ENCODE assay signal across 9 cellular contexts in the genomic region with DNA sequence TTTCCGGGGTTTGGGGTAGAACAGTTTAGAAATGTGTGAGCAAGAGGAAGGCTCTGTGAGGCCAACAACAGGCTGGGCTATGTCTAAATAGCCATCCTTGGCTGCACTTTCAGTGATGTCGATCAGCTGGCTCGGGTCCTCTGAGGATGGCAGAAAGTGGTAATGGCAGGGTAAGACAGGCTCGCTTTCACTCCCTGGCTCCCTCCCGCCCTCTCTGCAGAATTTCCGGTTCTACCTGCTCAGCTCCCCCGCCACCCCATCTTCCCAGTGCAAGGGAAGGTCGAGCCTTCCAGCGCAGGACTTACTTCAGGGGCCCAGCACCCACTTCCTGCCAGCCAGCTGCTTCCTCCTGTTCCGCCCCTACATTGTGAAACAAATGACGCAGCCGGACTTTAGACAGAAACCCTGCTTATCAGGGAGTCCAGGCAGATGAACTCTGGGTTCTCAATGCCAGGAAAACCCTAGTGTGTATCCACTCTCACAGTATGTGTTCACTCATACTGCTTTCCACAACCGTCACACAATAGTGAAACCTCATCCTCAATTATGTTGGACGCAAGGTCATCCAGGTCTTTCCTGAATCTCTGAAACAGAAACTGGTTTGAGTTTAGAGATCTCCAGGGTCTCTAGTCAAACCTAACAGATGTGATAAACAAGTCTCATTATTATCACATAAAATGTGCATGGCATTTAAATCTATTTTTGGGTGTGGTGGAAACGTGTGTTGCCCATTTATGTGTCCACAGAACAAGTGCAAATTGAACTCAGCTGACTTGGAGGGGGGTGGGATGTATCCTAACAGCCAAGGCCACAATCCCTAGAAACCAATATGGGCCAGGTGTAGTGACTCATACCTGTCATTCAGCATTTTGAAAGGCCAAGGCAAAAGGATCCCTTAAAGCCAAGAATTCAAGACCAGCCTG. TPM values are rescaled to one million over a fixed set of nuclear protein-coding genes. Genes with fewer than 3 reads are reported as not detected.
DNase-seq lines count a peak whose midpoint lies in the region; ATAC-seq and TF ChIP-seq lines count a peak whose summit lies in the region.
"Had no signal": no experiment of that assay in that cellular context is flagged by ENCODE, and none has a peak within 500 bp of the region (broad histone marks: within the 10 kb centered on the region; RNA-seq: fewer than 3 reads in every experiment).

No MANE protein-coding gene starts in this region.

- no peaks in the 10 kb centered on the region for H3K9me3 Mint-ChIP-seq in activated B cell treated with CpG ODN at 0.5 μM for 24 hours

- TF ChIP-seq CTCF in activated B cell treated with CpG ODN at 0.5 μM for 24 hours (IDR thresholded peaks at IDR 0.05) (no peak), lower leg skin (IDR thresholded peaks at IDR 0.05) (no peak)

- peaks cover 23% of the 10 kb centered on the region for H3K4me1 Mint-ChIP-seq in activated B cell treated with CpG ODN at 0.5 μM for 24 hours

- 22 to 23% methylated on average over 15 of the region's 15 CpGs for WGBS in lower leg skin, 2 donors

- peak overlapping the region; percentile 98 for H3K27ac Mint-ChIP-seq in activated B cell treated with CpG ODN at 0.5 μM for 24 hours

- CTCF ChIA-PET in activated B cell treated with CpG ODN at 0.5 μM for 24 hours (lab: Charles Lee), result interaction anchor here (0.9 to 2.5 kb wide), 6 partner anchors 14 to 177 kb away, joined by 3 to 21 read pairs (median 4); no protein-coding TSS in a partner anchor

- ATAC-seq in GM21529 (IDR thresholded peaks at IDR 0.05; ENCODE audit: unreplicated experiment) (peak; percentile 93), activated B cell treated with CpG ODN at 0.5 μM for 24 hours (ENCODE audit: low read depth) (peak; percentile 84)

- POLR2A ChIA-PET in activated B cell treated with CpG ODN at 0.5 μM for 24 hours (lab: Charles Lee), result interaction anchor here (0.7 to 3.8 kb wide), 16 partner anchors 9 to 292 kb away, joined by 3 to 54 read pairs (median 4); a partner anchor contains a TSS

- no peak for TF ChIP-seq POLR2A in lower leg skin (IDR thresholded peaks at IDR 0.05)

- H3K27ac ChIP-seq in cingulate gyrus (ENCODE audit: low read depth, low read length), result peak overlapping the region; percentile 75

- intact Hi-C loops in activated B cell treated with CpG ODN at 0.5 μM for 24 hours (cut with micrococcal nuclease), result loop anchor here (1.0 to 5.0 kb wide), 4 partner anchors 7 to 83 kb away; a partner anchor contains a TSS
- intact Hi-C loops in lower leg skin (cut with DNase I; ENCODE audit: low total_unique reads), result no loop called here

- peak overlapping the region; percentile 37 for H3K4me3 ChIP-seq in Jurkat, Clone E6-1 (ENCODE audit: low read length)
- no peak overlapping the region for H3K4me3 ChIP-seq in lower leg skin (ENCODE audit: low read depth, poor library complexity, severe bottlenecking)

- DNase-seq in DMS153 (lab: John Stamatoyannopoulos, UW) (peak; percentile 85), activated B cell treated with CpG ODN at 0.5 μM for 24 hours (peak; percentile 55), lower leg skin (ENCODE audit: low spot score in 2 of 2) (peak; percentile 84 to 96), NCI-H2171 (lab: John Stamatoyannopoulos, UW) (no peak)
- peak; percentile 73 for DNase-seq in Jurkat, Clone E6-1 (ENCODE audit: low read depth, low spot score)
- peak; percentile 49 to 63 (median 56) for DNase-seq in stimulated activated CD4-positive, alpha-beta T cell treated with anti-CD3 and anti-CD28 coated beads, TNF-alpha, amount 100 ng/mL, for 48 hours (ENCODE audit: low read depth in 3 of 3)

- H3K27me3 Mint-ChIP-seq in activated B cell treated with CpG ODN at 0.5 μM for 24 hours, result no peaks in the 10 kb centered on the region

- H3K36me3 Mint-ChIP-seq in activated B cell treated with CpG ODN at 0.5 μM for 24 hours (ENCODE audit: low read depth), result no peaks in the 10 kb centered on the region

- peak overlapping the region; percentile 87 for H3K4me3 Mint-ChIP-seq in activated B cell treated with CpG ODN at 0.5 μM for 24 hours

RNA-seq across cellular contexts. Expression of a gene that starts 7.1 kb away (rescaled TPM):
- 16.9 TPM for polyA plus RNA-seq in Jurkat, Clone E6-1 (2012; ENCODE audit: insufficient read depth, insufficient read length)
- total RNA-seq in activated B cell treated with CpG ODN at 0.5 μM for 24 hours (11.1 and 11.6 TPM in 2 replicates), lower leg skin (100 to 1,000 TPM in 2 of 4 donors, 10 to 100 TPM in 2; 68.4 to 125 (median 97.5) TPM)

RNA-seq across cellular contexts. Expression of a gene that starts 24.9 kb away (rescaled TPM):
- polyA plus RNA-seq in Jurkat, Clone E6-1 (2012; ENCODE audit: insufficient read depth, insufficient read length), result 120 TPM
- total RNA-seq in activated B cell treated with CpG ODN at 0.5 μM for 24 hours (69.8 and 70.2 TPM in 2 replicates), lower leg skin (100 to 1,000 TPM in 3 of 4 donors, 10 to 100 TPM in 1; 94.9 to 136 (median 107) TPM)

RNA-seq across cellular contexts. Expression of a gene that starts 31.9 kb away (rescaled TPM):
- 81.0 TPM for polyA plus RNA-seq in Jurkat, Clone E6-1 (2012; ENCODE audit: insufficient read depth, insufficient read length)
- 134 and 143 TPM in 2 replicates for total RNA-seq in activated B cell treated with CpG ODN at 0.5 μM for 24 hours
- total RNA-seq in lower leg skin, result 10 to 100 TPM; 35.3 to 59.4 (median 43.3) TPM

RNA-seq across cellular contexts. Expression of a gene that starts 55.8 kb away (rescaled TPM):
- 99.1 TPM for polyA plus RNA-seq in Jurkat, Clone E6-1 (2012; ENCODE audit: insufficient read depth, insufficient read length)
- 154 and 158 TPM in 2 replicates for total RNA-seq in activated B cell treated with CpG ODN at 0.5 μM for 24 hours
- 10 to 100 TPM in 2 of 4 donors, 1 to 10 TPM in 2; 8.5 to 14.8 (median 9.9) TPM for total RNA-seq in lower leg skin

RNA-seq across cellular contexts. Expression of a gene that starts 59.2 kb away (rescaled TPM):
- not detected for polyA plus RNA-seq in Jurkat, Clone E6-1 (2012; ENCODE audit: insufficient read depth, insufficient read length)
- total RNA-seq in activated B cell treated with CpG ODN at 0.5 μM for 24 hours (not detected in 2 replicates), lower leg skin (1 to 10 TPM in 2 of 4 donors, not detected in 2; 1.0 to 1.2 TPM)
- total RNA-seq: T-helper 2 cell treated with Interferon-gamma antibody and Interleukin-4, amounts not matched to agents 100 ng/mL and 5 ng/mL, for 36 hours had no signal
